ENCODE assay signal across 27 cellular contexts in the genomic region with DNA sequence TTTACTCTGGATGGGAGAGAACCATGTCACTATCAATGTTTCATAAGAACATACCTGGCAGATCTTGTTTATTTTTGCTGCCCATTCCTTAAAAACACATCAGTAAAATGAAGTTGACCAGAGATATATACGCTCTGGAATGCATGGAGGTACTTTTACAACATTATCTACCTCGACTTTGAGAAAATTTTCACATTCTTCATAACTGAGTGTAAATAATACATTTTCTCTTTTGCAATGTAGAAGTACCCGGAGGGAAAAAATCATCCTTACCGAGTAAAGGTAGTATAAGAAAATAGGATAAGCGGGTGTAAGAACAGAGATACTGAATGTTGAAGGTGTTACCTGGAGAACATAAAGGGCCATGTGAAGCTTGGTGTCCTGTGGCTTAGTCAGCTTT.
"Had no signal": no experiment of that assay in that cellular context is flagged by ENCODE, and none has a peak within 500 bp of the region (broad histone marks: within the 10 kb centered on the region; RNA-seq: fewer than 3 reads in every experiment).

No MANE protein-coding gene starts in this region.

- H3K36me3 ChIP-seq: MG63 had no signal

- H3K4me2 ChIP-seq: KMS-11 had no signal

- H3K27ac ChIP-seq: KMS-11 had no signal

- DNase-seq: Karpas-422, Kasumi-1, KG1, MG63, MM.1S, MV-4-11, NCI-H1048, NCI-H1092, NCI-H1092 treated with DMSO at 0.1 percent for 48 hours, NCI-H1105, NCI-H1105 treated with DMSO at 0.1 percent for 48 hours, NCI-H1417, NCI-H1417 treated with DMSO at 0.1 percent for 48 hours, NCI-H1436, NCI-H1436 treated with DMSO at 0.1 percent for 48 hours, NCI-H1694, NCI-H1694 treated with DMSO at 0.1 percent for 48 hours, NCI-H187, NCI-H187 treated with DMSO at 0.1 percent for 48 hours, NCI-H2081 treated with DMSO at 0.1 percent for 48 hours, NCI-H2107, NCI-H2227 treated with DMSO at 0.1 percent for 48 hours, NCI-H226, NCI-H345, NCI-H446, NCI-H446 treated with DMSO at 0.1 percent for 48 hours had no signal

- H3K9ac ChIP-seq: KMS-11 had no signal

- H3K9me3 ChIP-seq: MG63 had no signal

- H3K4me3 ChIP-seq: MG63 had no signal

- H3K27me3 ChIP-seq: MG63 had no signal
